Comparison of ENCODE assay signal across 1 cellular context in genomic region chr12:132600048-132601032, GRCh38.
TF ChIP-seq lines count a peak whose summit lies in the region.

No MANE protein-coding gene starts in this region.

TF ChIP-seq in K562, 482 proteins besides CTCF, POLR2A, EP300 and RAD21 (continued from another document and continues in another):
- TF ChIP-seq NKRF (IDR thresholded peaks at IDR 0.05; ENCODE audit: borderline replicate concordance) (no peak), ZNF3 (CRISPR knock-in tag; IDR thresholded peaks at IDR 0.05) (no peak), ZNF124 (CRISPR knock-in tag; IDR thresholded peaks at IDR 0.05) (no peak), ATF1 (CRISPR knock-in tag; IDR thresholded peaks at IDR 0.05) (no peak), ATF1 (tag; IDR thresholded peaks at IDR 0.05) (no peak), RBM39 (optimal IDR thresholded peaks at IDR 0.05; ENCODE audit: low read depth, low read length) (no peak), MLLT1 (IDR thresholded peaks at IDR 0.05) (no peak), ZNF134 (CRISPR knock-in tag; conservative IDR thresholded peaks at IDR 0.05) (no peak), ZHX1 (conservative IDR thresholded peaks at IDR 0.05; ENCODE audit: low read length) (no peak), ZFP36 (IDR thresholded peaks at IDR 0.05; ENCODE audit: low read depth, low read length, partially characterized antibody) (no peak), CEBPG (CRISPR knock-in tag; IDR thresholded peaks at IDR 0.05) (no peak), CEBPG (tag; conservative IDR thresholded peaks at IDR 0.05 in 1 of 2, IDR thresholded peaks at IDR 0.05 in 1 of 2) (no peak), YBX1 (IDR thresholded peaks at IDR 0.05) (no peak), CHCHD3 (CRISPR knock-in tag; IDR thresholded peaks at IDR 0.05) (no peak), KAT8 (IDR thresholded peaks at IDR 0.05; ENCODE audit: low read depth) (no peak), ZNF263 (CRISPR knock-in tag; IDR thresholded peaks at IDR 0.05; ENCODE audit: borderline replicate concordance) (no peak; the same call in 1 of the 2 replicates), TFE3 (CRISPR knock-in tag; IDR thresholded peaks at IDR 0.05) (no peak), TSHZ1 (CRISPR knock-in tag; IDR thresholded peaks at IDR 0.05) (no peak), RBM22 (IDR thresholded peaks at IDR 0.05; ENCODE audit: low read depth, low read length, poor library complexity, severe bottlenecking) (no peak), ZKSCAN1 (IDR thresholded peaks at IDR 0.05; ENCODE audit: low read depth, low read length) (no peak), ZNF146 (CRISPR knock-in tag; IDR thresholded peaks at IDR 0.05; ENCODE audit: unreplicated experiment) (no peak), ZNF133 (CRISPR knock-in tag; IDR thresholded peaks at IDR 0.05) (no peak), ATF4 (CRISPR knock-in tag; IDR thresholded peaks at IDR 0.05) (no peak), STAT6 (CRISPR knock-in tag; IDR thresholded peaks at IDR 0.05) (no peak; the same call in 1 of the 2 replicates), LCOR (CRISPR knock-in tag; IDR thresholded peaks at IDR 0.05) (no peak), FOXJ2 (tag; IDR thresholded peaks at IDR 0.05) (no peak), SAP30 (IDR thresholded peaks at IDR 0.05; ENCODE audit: borderline replicate concordance, insufficient read depth, low read depth, low read length, poor library complexity, severe bottlenecking) (no peak), PPARD (CRISPR knock-in tag; IDR thresholded peaks at IDR 0.05) (no peak), ZNF584 (CRISPR knock-in tag; IDR thresholded peaks at IDR 0.05; ENCODE audit: low read depth) (no peak), KLF10 (CRISPR knock-in tag; IDR thresholded peaks at IDR 0.05) (no peak), ZNF354B (CRISPR knock-in tag; IDR thresholded peaks at IDR 0.05) (no peak), NFYB (IDR thresholded peaks at IDR 0.05; ENCODE audit: extremely low read depth, insufficient read length) (no peak), MTF1 (CRISPR knock-in tag; IDR thresholded peaks at IDR 0.05; ENCODE audit: borderline replicate concordance) (no peak), TRIM25 (IDR thresholded peaks at IDR 0.05; ENCODE audit: borderline replicate concordance) (no peak), PATZ1 (CRISPR knock-in tag; IDR thresholded peaks at IDR 0.05; ENCODE audit: borderline replicate concordance) (no peak), MYNN (IDR thresholded peaks at IDR 0.05) (no peak), MYNN (CRISPR knock-in tag; IDR thresholded peaks at IDR 0.05) (no peak), ZNF280B (CRISPR knock-in tag; IDR thresholded peaks at IDR 0.05) (no peak), FOXA1 (IDR thresholded peaks at IDR 0.05; ENCODE audit: borderline replicate concordance) (no peak), NFIX (CRISPR knock-in tag; IDR thresholded peaks at IDR 0.05; ENCODE audit: low read depth) (no peak)
